Comparison of ENCODE assay signal across 2 cellular contexts in genomic region chr20:35709269-35709668, GRCh38.
A peak's percentile ranks its signal among the peaks of the same experiment; 100 is the strongest.
TF ChIP-seq lines count a peak whose summit lies in the region.

No MANE protein-coding gene starts in this region.

TF ChIP-seq in HepG2, 621 proteins besides CTCF, POLR2A, EP300 and RAD21:
- peak; percentile 79; the same call in 1 of the 2 replicates for TF ChIP-seq SNAPC5 (CRISPR knock-in tag; IDR thresholded peaks at IDR 0.05; ENCODE audit: borderline replicate concordance)
- peak; percentile 100 for TF ChIP-seq RBM22 (optimal IDR thresholded peaks at IDR 0.05; ENCODE audit: low read length)
- no peak for TF ChIP-seq ZNF136 (CRISPR knock-in tag; IDR thresholded peaks at IDR 0.05; ENCODE audit: low read depth)
- TF ChIP-seq CC2D1A (CRISPR knock-in tag; IDR thresholded peaks at IDR 0.05), result no peak
- TF ChIP-seq POLR2G (IDR thresholded peaks at IDR 0.05; ENCODE audit: low read depth, low read length), result peak; percentile 64
- TF ChIP-seq PAF1 (CRISPR knock-in tag; IDR thresholded peaks at IDR 0.05), result 0 out of 2 replicates have a peak, but pooled peaks have one; percentile 77
- TF ChIP-seq ARID2 (CRISPR knock-in tag; IDR thresholded peaks at IDR 0.05; ENCODE audit: borderline replicate concordance), result peak; percentile 78; the same call in 1 of the 2 replicates
- no peak for TF ChIP-seq MED13 (CRISPR knock-in tag; IDR thresholded peaks at IDR 0.05)
- TF ChIP-seq, protein P1, sequence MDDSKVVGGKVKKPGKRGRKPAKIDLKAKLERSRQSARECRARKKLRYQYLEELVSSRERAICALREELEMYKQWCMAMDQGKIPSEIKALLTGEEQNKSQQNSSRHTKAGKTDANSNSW (CRISPR knock-in tag; IDR thresholded peaks at IDR 0.05; ENCODE audit: borderline replicate concordance), result 0 out of 2 replicates have a peak, but pooled peaks have one; percentile 29
- TF ChIP-seq RFX3 (CRISPR knock-in tag; IDR thresholded peaks at IDR 0.05), result no peak
- TF ChIP-seq POLR2AphosphoS2 (IDR thresholded peaks at IDR 0.05; ENCODE audit: low read depth, low read length), result peak; percentile 98
- TF ChIP-seq DBP (CRISPR knock-in tag; IDR thresholded peaks at IDR 0.05; ENCODE audit: not compliant biosample characterization), result no peak
- TF ChIP-seq, protein P2, sequence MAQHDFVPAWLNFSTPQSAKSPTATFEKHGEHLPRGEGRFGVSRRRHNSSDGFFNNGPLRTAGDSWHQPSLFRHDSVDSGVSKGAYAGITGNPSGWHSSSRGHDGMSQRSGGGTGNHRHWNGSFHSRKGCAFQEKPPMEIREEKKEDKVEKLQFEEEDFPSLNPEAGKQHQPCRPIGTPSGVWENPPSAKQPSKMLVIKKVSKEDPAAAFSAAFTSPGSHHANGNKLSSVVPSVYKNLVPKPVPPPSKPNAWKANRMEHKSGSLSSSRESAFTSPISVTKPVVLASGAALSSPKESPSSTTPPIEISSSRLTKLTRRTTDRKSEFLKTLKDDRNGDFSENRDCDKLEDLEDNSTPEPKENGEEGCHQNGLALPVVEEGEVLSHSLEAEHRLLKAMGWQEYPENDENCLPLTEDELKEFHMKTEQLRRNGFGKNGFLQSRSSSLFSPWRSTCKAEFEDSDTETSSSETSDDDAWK (CRISPR knock-in tag; IDR thresholded peaks at IDR 0.05), result no peak
- no peak for TF ChIP-seq JARID2 (CRISPR knock-in tag; IDR thresholded peaks at IDR 0.05; ENCODE audit: insufficient replicate concordance)
- peak; percentile 59; the same call in 1 of the 2 replicates for TF ChIP-seq BRF2 (CRISPR knock-in tag; IDR thresholded peaks at IDR 0.05)
- TF ChIP-seq KMT2A (CRISPR knock-in tag; IDR thresholded peaks at IDR 0.05), result no peak
- peak; percentile 56; the same call in 1 of the 2 replicates for TF ChIP-seq RBFOX2 (IDR thresholded peaks at IDR 0.05; ENCODE audit: low read depth, low read length)
- no peak for TF ChIP-seq NFKBIZ (CRISPR knock-in tag; IDR thresholded peaks at IDR 0.05)
- TF ChIP-seq, protein P3, sequence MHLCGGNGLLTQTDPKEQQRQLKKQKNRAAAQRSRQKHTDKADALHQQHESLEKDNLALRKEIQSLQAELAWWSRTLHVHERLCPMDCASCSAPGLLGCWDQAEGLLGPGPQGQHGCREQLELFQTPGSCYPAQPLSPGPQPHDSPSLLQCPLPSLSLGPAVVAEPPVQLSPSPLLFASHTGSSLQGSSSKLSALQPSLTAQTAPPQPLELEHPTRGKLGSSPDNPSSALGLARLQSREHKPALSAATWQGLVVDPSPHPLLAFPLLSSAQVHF (CRISPR knock-in tag; IDR thresholded peaks at IDR 0.05), result no peak
- TF ChIP-seq ZNF34 (CRISPR knock-in tag; IDR thresholded peaks at IDR 0.05; ENCODE audit: borderline replicate concordance), result 0 out of 2 replicates have a peak, but pooled peaks have one; percentile 36
- peak; percentile 33; the same call in 1 of the 2 replicates for TF ChIP-seq ZNF44 (CRISPR knock-in tag; IDR thresholded peaks at IDR 0.05)
- TF ChIP-seq, protein P4, sequence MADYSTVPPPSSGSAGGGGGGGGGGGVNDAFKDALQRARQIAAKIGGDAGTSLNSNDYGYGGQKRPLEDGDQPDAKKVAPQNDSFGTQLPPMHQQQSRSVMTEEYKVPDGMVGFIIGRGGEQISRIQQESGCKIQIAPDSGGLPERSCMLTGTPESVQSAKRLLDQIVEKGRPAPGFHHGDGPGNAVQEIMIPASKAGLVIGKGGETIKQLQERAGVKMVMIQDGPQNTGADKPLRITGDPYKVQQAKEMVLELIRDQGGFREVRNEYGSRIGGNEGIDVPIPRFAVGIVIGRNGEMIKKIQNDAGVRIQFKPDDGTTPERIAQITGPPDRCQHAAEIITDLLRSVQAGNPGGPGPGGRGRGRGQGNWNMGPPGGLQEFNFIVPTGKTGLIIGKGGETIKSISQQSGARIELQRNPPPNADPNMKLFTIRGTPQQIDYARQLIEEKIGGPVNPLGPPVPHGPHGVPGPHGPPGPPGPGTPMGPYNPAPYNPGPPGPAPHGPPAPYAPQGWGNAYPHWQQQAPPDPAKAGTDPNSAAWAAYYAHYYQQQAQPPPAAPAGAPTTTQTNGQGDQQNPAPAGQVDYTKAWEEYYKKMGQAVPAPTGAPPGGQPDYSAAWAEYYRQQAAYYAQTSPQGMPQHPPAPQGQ (CRISPR knock-in tag; IDR thresholded peaks at IDR 0.05; ENCODE audit: borderline replicate concordance), result 0 out of 2 replicates have a peak, but pooled peaks have one; percentile 45
- 0 out of 2 replicates have a peak, but pooled peaks have one; percentile 21 for TF ChIP-seq SMYD3 (CRISPR knock-in tag; IDR thresholded peaks at IDR 0.05)
- TF ChIP-seq HNRNPK (IDR thresholded peaks at IDR 0.05; ENCODE audit: low read depth, low read length, poor library complexity, severe bottlenecking), result peak; percentile 60
- TF ChIP-seq THYN1 (CRISPR knock-in tag; IDR thresholded peaks at IDR 0.05; ENCODE audit: borderline replicate concordance, low read depth), result 0 out of 2 replicates have a peak, but pooled peaks have one; percentile 60
- 0 out of 2 replicates have a peak, but pooled peaks have one; percentile 26 for TF ChIP-seq TARDBP (CRISPR knock-in tag; IDR thresholded peaks at IDR 0.05)

TF ChIP-seq in SK-N-SH treated with all-trans-retinoic acid at 6 μM for 48 hours, 23 proteins besides CTCF, POLR2A, EP300 and RAD21:
- TF ChIP-seq TCF4 (CRISPR knock-in tag; IDR thresholded peaks at IDR 0.05; ENCODE audit: borderline replicate concordance), result no peak
- TF ChIP-seq CSDC2 (CRISPR knock-in tag; IDR thresholded peaks at IDR 0.05), result no peak
- no peak for TF ChIP-seq GLIS3 (CRISPR knock-in tag; IDR thresholded peaks at IDR 0.05)
- no peak for TF ChIP-seq PPARA (CRISPR knock-in tag; IDR thresholded peaks at IDR 0.05; ENCODE audit: borderline replicate concordance)
- no peak for TF ChIP-seq ARNTL (CRISPR knock-in tag; IDR thresholded peaks at IDR 0.05; ENCODE audit: borderline replicate concordance, low read depth)
- TF ChIP-seq, protein P5, sequence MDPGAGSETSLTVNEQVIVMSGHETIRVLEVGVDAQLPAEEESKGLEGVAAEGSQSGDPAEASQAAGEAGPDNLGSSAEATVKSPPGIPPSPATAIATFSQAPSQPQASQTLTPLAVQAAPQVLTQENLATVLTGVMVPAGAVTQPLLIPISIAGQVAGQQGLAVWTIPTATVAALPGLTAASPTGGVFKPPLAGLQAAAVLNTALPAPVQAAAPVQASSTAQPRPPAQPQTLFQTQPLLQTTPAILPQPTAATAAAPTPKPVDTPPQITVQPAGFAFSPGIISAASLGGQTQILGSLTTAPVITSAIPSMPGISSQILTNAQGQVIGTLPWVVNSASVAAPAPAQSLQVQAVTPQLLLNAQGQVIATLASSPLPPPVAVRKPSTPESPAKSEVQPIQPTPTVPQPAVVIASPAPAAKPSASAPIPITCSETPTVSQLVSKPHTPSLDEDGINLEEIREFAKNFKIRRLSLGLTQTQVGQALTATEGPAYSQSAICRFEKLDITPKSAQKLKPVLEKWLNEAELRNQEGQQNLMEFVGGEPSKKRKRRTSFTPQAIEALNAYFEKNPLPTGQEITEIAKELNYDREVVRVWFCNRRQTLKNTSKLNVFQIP (CRISPR knock-in tag; IDR thresholded peaks at IDR 0.05; ENCODE audit: borderline replicate concordance, low read depth), result no peak
- TF ChIP-seq TSHZ2 (CRISPR knock-in tag; IDR thresholded peaks at IDR 0.05), result no peak
- no peak for TF ChIP-seq ZC3H10 (CRISPR knock-in tag; IDR thresholded peaks at IDR 0.05)
- TF ChIP-seq CREB5 (CRISPR knock-in tag; IDR thresholded peaks at IDR 0.05; ENCODE audit: low read depth), result no peak
- no peak for TF ChIP-seq SNAI2 (CRISPR knock-in tag; IDR thresholded peaks at IDR 0.05)
- no peak for TF ChIP-seq BACH2 (CRISPR knock-in tag; IDR thresholded peaks at IDR 0.05; ENCODE audit: borderline replicate concordance)
- no peak for TF ChIP-seq ZNF565 (CRISPR knock-in tag; conservative IDR thresholded peaks at IDR 0.05; ENCODE audit: low read depth)
- TF ChIP-seq, protein P6, sequence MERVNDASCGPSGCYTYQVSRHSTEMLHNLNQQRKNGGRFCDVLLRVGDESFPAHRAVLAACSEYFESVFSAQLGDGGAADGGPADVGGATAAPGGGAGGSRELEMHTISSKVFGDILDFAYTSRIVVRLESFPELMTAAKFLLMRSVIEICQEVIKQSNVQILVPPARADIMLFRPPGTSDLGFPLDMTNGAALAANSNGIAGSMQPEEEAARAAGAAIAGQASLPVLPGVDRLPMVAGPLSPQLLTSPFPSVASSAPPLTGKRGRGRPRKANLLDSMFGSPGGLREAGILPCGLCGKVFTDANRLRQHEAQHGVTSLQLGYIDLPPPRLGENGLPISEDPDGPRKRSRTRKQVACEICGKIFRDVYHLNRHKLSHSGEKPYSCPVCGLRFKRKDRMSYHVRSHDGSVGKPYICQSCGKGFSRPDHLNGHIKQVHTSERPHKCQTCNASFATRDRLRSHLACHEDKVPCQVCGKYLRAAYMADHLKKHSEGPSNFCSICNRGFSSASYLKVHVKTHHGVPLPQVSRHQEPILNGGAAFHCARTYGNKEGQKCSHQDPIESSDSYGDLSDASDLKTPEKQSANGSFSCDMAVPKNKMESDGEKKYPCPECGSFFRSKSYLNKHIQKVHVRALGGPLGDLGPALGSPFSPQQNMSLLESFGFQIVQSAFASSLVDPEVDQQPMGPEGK (CRISPR knock-in tag; IDR thresholded peaks at IDR 0.05; ENCODE audit: borderline replicate concordance), result no peak
- TF ChIP-seq ESRRG (CRISPR knock-in tag; IDR thresholded peaks at IDR 0.05), result no peak
- no peak for TF ChIP-seq TOX (CRISPR knock-in tag; IDR thresholded peaks at IDR 0.05; ENCODE audit: borderline replicate concordance)
- TF ChIP-seq CSRNP3 (CRISPR knock-in tag; IDR thresholded peaks at IDR 0.05), result no peak
- TF ChIP-seq ZFP3 (CRISPR knock-in tag; IDR thresholded peaks at IDR 0.05), result no peak
